Comparison of ENCODE assay signal across 17 cellular contexts in the genomic region with DNA sequence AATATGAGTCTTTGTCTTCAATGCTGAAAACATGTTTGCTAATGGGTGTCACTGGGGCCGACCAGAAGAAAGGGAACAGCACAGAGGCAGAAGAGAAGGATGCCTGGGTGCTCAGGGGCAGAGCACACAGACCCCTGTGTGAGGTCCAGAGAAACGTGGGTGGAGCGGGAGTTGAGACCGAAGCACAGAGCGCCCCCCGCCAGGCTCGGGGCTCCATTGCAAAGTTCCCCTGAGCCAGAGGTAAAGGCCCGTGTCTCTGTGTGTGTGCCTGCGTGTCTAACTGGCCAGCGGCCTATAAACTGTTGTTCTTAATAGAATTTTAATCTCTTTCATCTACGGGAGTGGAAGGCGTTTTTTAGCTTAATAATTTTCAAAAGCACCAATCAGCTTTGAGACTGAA.
"Had no signal": no experiment of that assay in that cellular context is flagged by ENCODE, and none has a peak within 500 bp of the region (broad histone marks: within the 10 kb centered on the region; RNA-seq: fewer than 3 reads in every experiment).

No MANE protein-coding gene starts in this region.

- H3K36me3 Mint-ChIP-seq: stimulated activated naive B cell treated with anti-CD40 and anti-IgM and Interleukin-4, amounts not matched to agents 10 μg/mL and 1 μg/mL and 100 μg/mL, for 72 hours; T-cell had no signal

- ATAC-seq: activated CD8-positive, alpha-beta T cell treated with anti-CD3 and anti-CD28 coated beads, Interleukin-2, amount 10 ng/mL, durations not matched to agents 7 days and 5 days; psoas muscle; sciatic nerve; SK-N-SH treated with all-trans-retinoic acid at 6 μM for 48 hours; stimulated activated naive B cell treated with anti-CD40 and anti-IgM and Interleukin-4, amounts not matched to agents 10 μg/mL and 1 μg/mL and 100 μg/mL, for 72 hours; T-cell had no signal

- H3K27ac Mint-ChIP-seq: activated CD4-positive, alpha-beta T cell treated with anti-CD3 and anti-CD28 coated beads, Interleukin-2, amount 10 ng/mL, durations not matched to agents 7 days and 5 days; activated CD8-positive, alpha-beta T cell treated with anti-CD3 and anti-CD28 coated beads, Interleukin-2, amount 10 ng/mL, durations not matched to agents 7 days and 5 days; activated T-cell treated with anti-CD3 and anti-CD28 coated beads, Interleukin-2, amount 50 U/mL, for 24 hours; nephron progenitor cell; stimulated activated naive B cell treated with anti-CD40 and anti-IgM and Interleukin-4, amounts not matched to agents 10 μg/mL and 1 μg/mL and 100 μg/mL, for 72 hours; T-cell had no signal

- H3K36me3 ChIP-seq: esophagus muscularis mucosa, heart right ventricle had no signal

- H3K9me3 ChIP-seq: esophagus muscularis mucosa, heart right ventricle, psoas muscle had no signal

- H3K4me3 ChIP-seq: esophagus muscularis mucosa, heart right ventricle, psoas muscle had no signal

- H3K27me3 Mint-ChIP-seq: activated CD4-positive, alpha-beta T cell treated with anti-CD3 and anti-CD28 coated beads, Interleukin-2, amount 10 ng/mL, durations not matched to agents 7 days and 5 days; T-cell had no signal

- H3K4me1 Mint-ChIP-seq: activated CD4-positive, alpha-beta T cell treated with anti-CD3 and anti-CD28 coated beads, Interleukin-2, amount 10 ng/mL, durations not matched to agents 7 days and 5 days; stimulated activated naive B cell treated with anti-CD40 and anti-IgM and Interleukin-4, amounts not matched to agents 10 μg/mL and 1 μg/mL and 100 μg/mL, for 72 hours; T-cell had no signal

- H3K27ac ChIP-seq: psoas muscle had no signal

- DNase-seq: activated CD4-positive, alpha-beta T cell treated with anti-CD3 and anti-CD28 coated beads, Interleukin-2, amount 10 ng/mL, durations not matched to agents 7 days and 5 days; activated CD4-positive, CD25-positive, alpha-beta regulatory T cell; activated CD8-positive, alpha-beta T cell treated with anti-CD3 and anti-CD28 coated beads, Interleukin-2, amount 10 ng/mL, durations not matched to agents 7 days and 5 days; activated naive CD4-positive, alpha-beta T cell treated with anti-CD3 and anti-CD28 coated beads, Interleukin-2, amount 50 U/mL, for 16 hours; activated T-cell treated with anti-CD3 and anti-CD28 coated beads, Interleukin-2, amount 50 U/mL, for 24 hours; aorta; cortex of kidney; effector CD4-positive, alpha-beta T cell; heart right ventricle; mesendoderm; nephron progenitor cell; psoas muscle; stimulated activated naive B cell treated with anti-CD40 and anti-IgM and Interleukin-4, amounts not matched to agents 10 μg/mL and 1 μg/mL and 100 μg/mL, for 72 hours; T-cell had no signal

- H3K4me1 ChIP-seq: heart right ventricle, psoas muscle had no signal

- H3K9me3 Mint-ChIP-seq: activated CD4-positive, alpha-beta T cell treated with anti-CD3 and anti-CD28 coated beads, Interleukin-2, amount 10 ng/mL, durations not matched to agents 7 days and 5 days; activated T-cell treated with anti-CD3 and anti-CD28 coated beads, Interleukin-2, amount 50 U/mL, for 24 hours; nephron progenitor cell; T-cell had no signal

- H3K4me3 Mint-ChIP-seq: activated CD4-positive, alpha-beta T cell treated with anti-CD3 and anti-CD28 coated beads, Interleukin-2, amount 10 ng/mL, durations not matched to agents 7 days and 5 days; activated CD8-positive, alpha-beta T cell treated with anti-CD3 and anti-CD28 coated beads, Interleukin-2, amount 10 ng/mL, durations not matched to agents 7 days and 5 days; activated T-cell treated with anti-CD3 and anti-CD28 coated beads, Interleukin-2, amount 50 U/mL, for 24 hours; nephron progenitor cell; stimulated activated naive B cell treated with anti-CD40 and anti-IgM and Interleukin-4, amounts not matched to agents 10 μg/mL and 1 μg/mL and 100 μg/mL, for 72 hours; T-cell had no signal
